16 cellular contexts compared by ENCODE assay signal in the genomic region with DNA sequence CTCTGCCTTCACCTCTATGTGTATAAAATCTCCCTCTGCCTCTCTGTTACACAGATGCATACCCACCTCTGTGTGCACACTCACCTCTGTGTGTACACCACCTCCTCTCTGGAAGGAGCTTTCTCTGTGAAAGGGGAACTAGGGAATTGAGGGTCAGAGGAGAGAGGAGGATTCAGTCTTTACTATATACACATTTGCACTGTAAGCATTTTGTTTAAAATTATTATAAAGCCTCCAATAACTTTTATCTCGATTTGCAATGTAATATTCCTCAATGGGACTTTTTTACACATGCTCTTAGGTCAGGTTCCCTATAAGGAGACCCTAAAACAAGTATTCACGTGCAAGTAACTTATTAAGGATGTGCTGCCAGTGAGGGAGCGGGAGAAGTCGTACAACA.
DNase-seq lines count a peak whose midpoint lies in the region; ATAC-seq and TF ChIP-seq lines count a peak whose summit lies in the region.
"Had no signal": no experiment of that assay in that cellular context is flagged by ENCODE, and none has a peak within 500 bp of the region (broad histone marks: within the 10 kb centered on the region; RNA-seq: fewer than 3 reads in every experiment).

No MANE protein-coding gene starts in this region.

- no peaks in the 10 kb centered on the region for H3K9me3 Mint-ChIP-seq in activated CD4-positive, alpha-beta T cell treated with anti-CD3 and anti-CD28 coated beads, Interleukin-2, amount 10 ng/mL, durations not matched to agents 24 days and 14 days
- H3K9me3 Mint-ChIP-seq in CD4-positive, alpha-beta T cell, result peaks cover 2% of the 10 kb centered on the region
- no peaks in the 10 kb centered on the region for H3K9me3 Mint-ChIP-seq in activated T-helper 1 cell treated with anti-CD3 and anti-CD28 coated beads, Interleukin-12 subunit alpha, Interleukin-12 subunit beta, Interleukin-2, Interleukin-4 antibody, amounts not matched to agents 30 ng/mL and 10 ng/mL and 1 ng/mL, durations not matched to agents 14 hours and 24 hours and 36 hours
- H3K9me3 Mint-ChIP-seq in endothelial cell (ENCODE audit: unreplicated experiment), result no peaks in the 10 kb centered on the region

- no peak for DNase-seq in activated CD4-positive, alpha-beta T cell treated with anti-CD3 and anti-CD28 coated beads, Interleukin-2, amount 10 ng/mL, durations not matched to agents 24 days and 14 days
- no peak for DNase-seq in activated CD4-positive, alpha-beta T cell treated with anti-CD3 and anti-CD28 coated beads for 4 hours
- DNase-seq in CD4-positive, alpha-beta T cell, result no peak
- no peak for DNase-seq in activated T-helper 1 cell treated with anti-CD3 and anti-CD28 coated beads, Interleukin-12 subunit alpha, Interleukin-12 subunit beta, Interleukin-2, Interleukin-4 antibody, amounts not matched to agents 30 ng/mL and 10 ng/mL and 1 ng/mL, durations not matched to agents 14 hours and 24 hours and 36 hours (ENCODE audit: low spot score)
- no peak for DNase-seq in endothelial cell (ENCODE audit: low spot score)
- no peak for DNase-seq in NCI-H146 treated with DMSO at 0.1 percent for 48 hours (lab: John Stamatoyannopoulos, UW; ENCODE audit: unreplicated experiment)
- DNase-seq in NCI-H446 (lab: John Stamatoyannopoulos, UW), result no peak
- DNase-seq in COLO668 (lab: John Stamatoyannopoulos, UW; ENCODE audit: unreplicated experiment), result no peak
- DNase-seq: C1 segment of cervical spinal cord, Calu3, GM23248, NCI-H1436 treated with DMSO at 0.1 percent for 48 hours, NCI-H2107, NCI-H345, Peyer's patch, Right ventricle myocardium superior had no signal

- CTCF ChIA-PET in CD4-positive, alpha-beta T cell (lab: Charles Lee), result no interaction called here

- no peaks in the 10 kb centered on the region for H3K9me3 ChIP-seq in CD4-positive, alpha-beta T cell (ENCODE audit: control insufficient read depth, low read length)
- H3K9me3 ChIP-seq: Peyer's patch had no signal

- POLR2A ChIA-PET in CD4-positive, alpha-beta T cell (lab: Charles Lee), result no interaction called here

- TF ChIP-seq CTCF in CD4-positive, alpha-beta T cell (IDR thresholded peaks at IDR 0.05), result no peak
- TF ChIP-seq CTCF in endothelial cell (IDR thresholded peaks at IDR 0.05; ENCODE audit: unreplicated experiment), result no peak

- peaks cover 73% of the 10 kb centered on the region for H3K36me3 Mint-ChIP-seq in activated CD4-positive, alpha-beta T cell treated with anti-CD3 and anti-CD28 coated beads, Interleukin-2, amount 10 ng/mL, durations not matched to agents 24 days and 14 days (ENCODE audit: low read depth)
- peaks cover 98% of the 10 kb centered on the region for H3K36me3 Mint-ChIP-seq in CD4-positive, alpha-beta T cell (ENCODE audit: low read depth)
- H3K36me3 Mint-ChIP-seq in activated T-helper 1 cell treated with anti-CD3 and anti-CD28 coated beads, Interleukin-12 subunit alpha, Interleukin-12 subunit beta, Interleukin-2, Interleukin-4 antibody, amounts not matched to agents 30 ng/mL and 10 ng/mL and 1 ng/mL, durations not matched to agents 14 hours and 24 hours and 36 hours (ENCODE audit: low read depth), result peaks cover 79% of the 10 kb centered on the region
- peaks cover 57% of the 10 kb centered on the region for H3K36me3 Mint-ChIP-seq in endothelial cell (ENCODE audit: low read depth, unreplicated experiment)

- H3K27ac Mint-ChIP-seq in activated CD4-positive, alpha-beta T cell treated with anti-CD3 and anti-CD28 coated beads, Interleukin-2, amount 10 ng/mL, durations not matched to agents 24 days and 14 days, result peak overlapping the region; percentile 64
- H3K27ac Mint-ChIP-seq in CD4-positive, alpha-beta T cell, result peak overlapping the region; percentile 72
- peak overlapping the region; percentile 47 for H3K27ac Mint-ChIP-seq in activated T-helper 1 cell treated with anti-CD3 and anti-CD28 coated beads, Interleukin-12 subunit alpha, Interleukin-12 subunit beta, Interleukin-2, Interleukin-4 antibody, amounts not matched to agents 30 ng/mL and 10 ng/mL and 1 ng/mL, durations not matched to agents 14 hours and 24 hours and 36 hours
- no peak overlapping the region for H3K27ac Mint-ChIP-seq in endothelial cell (ENCODE audit: unreplicated experiment)

- H3K27ac ChIP-seq in CD4-positive, alpha-beta T cell (ENCODE audit: low read depth, low read length), result no peak overlapping the region
- H3K27ac ChIP-seq: GM23248, Peyer's patch had no signal

- intact Hi-C loops in activated CD4-positive, alpha-beta T cell treated with anti-CD3 and anti-CD28 coated beads, Interleukin-2, amount 10 ng/mL, durations not matched to agents 24 days and 14 days (cut with micrococcal nuclease), result no loop called here
- intact Hi-C loops in CD4-positive, alpha-beta T cell (cut with DNase I, micrococcal nuclease), result no loop called here
- intact Hi-C loops in activated T-helper 1 cell treated with anti-CD3 and anti-CD28 coated beads, Interleukin-12 subunit alpha, Interleukin-12 subunit beta, Interleukin-2, Interleukin-4 antibody, amounts not matched to agents 30 ng/mL and 10 ng/mL and 1 ng/mL, durations not matched to agents 14 hours and 24 hours and 36 hours (cut with micrococcal nuclease), result no loop called here

- H3K27me3 ChIP-seq in CD4-positive, alpha-beta T cell (ENCODE audit: control insufficient read depth, insufficient read depth, low read length), result no peaks in the 10 kb centered on the region
- H3K27me3 ChIP-seq: Peyer's patch had no signal

- no peak overlapping the region for H3K4me3 Mint-ChIP-seq in activated CD4-positive, alpha-beta T cell treated with anti-CD3 and anti-CD28 coated beads, Interleukin-2, amount 10 ng/mL, durations not matched to agents 24 days and 14 days
- H3K4me3 Mint-ChIP-seq in CD4-positive, alpha-beta T cell, result no peak overlapping the region
- H3K4me3 Mint-ChIP-seq in activated T-helper 1 cell treated with anti-CD3 and anti-CD28 coated beads, Interleukin-12 subunit alpha, Interleukin-12 subunit beta, Interleukin-2, Interleukin-4 antibody, amounts not matched to agents 30 ng/mL and 10 ng/mL and 1 ng/mL, durations not matched to agents 14 hours and 24 hours and 36 hours, result no peak overlapping the region
- peak overlapping the region; percentile 56 for H3K4me3 Mint-ChIP-seq in endothelial cell (ENCODE audit: unreplicated experiment)

- H3K4me1 Mint-ChIP-seq in activated CD4-positive, alpha-beta T cell treated with anti-CD3 and anti-CD28 coated beads, Interleukin-2, amount 10 ng/mL, durations not matched to agents 24 days and 14 days, result peaks cover 31% of the 10 kb centered on the region
- peaks cover 69% of the 10 kb centered on the region for H3K4me1 Mint-ChIP-seq in CD4-positive, alpha-beta T cell (ENCODE audit: low read depth)
- peaks cover 55% of the 10 kb centered on the region for H3K4me1 Mint-ChIP-seq in activated T-helper 1 cell treated with anti-CD3 and anti-CD28 coated beads, Interleukin-12 subunit alpha, Interleukin-12 subunit beta, Interleukin-2, Interleukin-4 antibody, amounts not matched to agents 30 ng/mL and 10 ng/mL and 1 ng/mL, durations not matched to agents 14 hours and 24 hours and 36 hours (ENCODE audit: low read depth)
- peaks cover 27% of the 10 kb centered on the region for H3K4me1 Mint-ChIP-seq in endothelial cell (ENCODE audit: unreplicated experiment)

- ATAC-seq in CD4-positive, alpha-beta T cell (ENCODE audit: poor library complexity), result no peak

- H3K27me3 Mint-ChIP-seq in activated CD4-positive, alpha-beta T cell treated with anti-CD3 and anti-CD28 coated beads, Interleukin-2, amount 10 ng/mL, durations not matched to agents 24 days and 14 days, result no peaks in the 10 kb centered on the region
- H3K27me3 Mint-ChIP-seq in CD4-positive, alpha-beta T cell, result no peaks in the 10 kb centered on the region
- no peaks in the 10 kb centered on the region for H3K27me3 Mint-ChIP-seq in activated T-helper 1 cell treated with anti-CD3 and anti-CD28 coated beads, Interleukin-12 subunit alpha, Interleukin-12 subunit beta, Interleukin-2, Interleukin-4 antibody, amounts not matched to agents 30 ng/mL and 10 ng/mL and 1 ng/mL, durations not matched to agents 14 hours and 24 hours and 36 hours (ENCODE audit: insufficient read depth)
- H3K27me3 Mint-ChIP-seq in endothelial cell (ENCODE audit: unreplicated experiment), result peaks cover 11% of the 10 kb centered on the region
